25 cellular contexts compared by ENCODE assay signal in genomic region chr2:106843001-106843909, GRCh38. TPM values are rescaled to one million over a fixed set of nuclear protein-coding genes. Genes with fewer than 3 reads are reported as not detected.
A peak's percentile ranks its signal among the peaks of the same experiment; 100 is the strongest.
DNase-seq lines count a peak whose midpoint lies in the region; ATAC-seq and TF ChIP-seq lines count a peak whose summit lies in the region.
"Had no signal": no experiment of that assay in that cellular context is flagged by ENCODE, and none has a peak within 500 bp of the region (broad histone marks: within the 10 kb centered on the region; RNA-seq: fewer than 3 reads in every experiment).

No MANE protein-coding gene starts in this region.

- no peaks in the 10 kb centered on the region for H3K79me2 ChIP-seq in Karpas-422 (ENCODE audit: low read length)

- no peaks in the 10 kb centered on the region for H3K9me2 ChIP-seq in Karpas-422 (replicated peaks; ENCODE audit: insufficient read depth, low read length)

- intact Hi-C loops in ascending aorta (cut with DNase I), result no loop called here
- intact Hi-C loops in testis (cut with DNase I; ENCODE audit: low total_unique reads), result no loop called here

- no peak overlapping the region for H3K4me2 ChIP-seq in Karpas-422 (ENCODE audit: low read depth, low read length, poor library complexity, severe bottlenecking)
- H3K4me2 ChIP-seq: GM23338, PC-9 had no signal

- TF ChIP-seq POLR2A in testis (IDR thresholded peaks at IDR 0.05), result no peak

- H2AFZ ChIP-seq in Karpas-422 (ENCODE audit: low read length), result no peak overlapping the region
- H2AFZ ChIP-seq: GM23338, PC-9 had no signal

- H3K4me1 ChIP-seq in Karpas-422 (ENCODE audit: low read length) (peaks cover 63% of the 10 kb centered on the region), ascending aorta (peaks cover 23 to 64% of the 10 kb centered on the region in 2 donors), testis (peaks cover 43% of the 10 kb centered on the region)
- H3K4me1 ChIP-seq: Caco-2, SJSA1 had no signal

- no peak for ATAC-seq in omental fat pad (ENCODE audit: low FRiP score)
- ATAC-seq: CD8-positive, alpha-beta T cell; GM23338; HCT116 had no signal

- H3K9me3 ChIP-seq in Karpas-422 (ENCODE audit: low read length), result no peaks in the 10 kb centered on the region
- H3K9me3 ChIP-seq in ascending aorta, result no peaks in the 10 kb centered on the region
- H3K9me3 ChIP-seq in testis, result no peaks in the 10 kb centered on the region
- H3K9me3 ChIP-seq: Caco-2, SJSA1 had no signal

- H3K36me3 ChIP-seq in H7 (replicated peaks; ENCODE audit: control insufficient read depth, insufficient read depth, low read length) (no peaks in the 10 kb centered on the region), Karpas-422 (ENCODE audit: insufficient read depth, low read length) (no peaks in the 10 kb centered on the region), ascending aorta (peaks cover 15 to 16% of the 10 kb centered on the region in 2 donors), testis (ENCODE audit: low read depth, missing control alignments) (no peaks in the 10 kb centered on the region)
- H3K36me3 ChIP-seq: SJSA1 had no signal

- TF ChIP-seq CTCF in ascending aorta (IDR thresholded peaks at IDR 0.05) (no peak), testis (IDR thresholded peaks at IDR 0.05) (no peak), omental fat pad (IDR thresholded peaks at IDR 0.05) (no peak)

- DNase-seq in H7, result peak; percentile 27
- DNase-seq in Karpas-422, result peak; percentile 2
- DNase-seq in ascending aorta (ENCODE audit: low spot score in 2 of 2), result no peak
- no peak for DNase-seq in testis
- no peak for DNase-seq in ecto neural progenitor cell (ENCODE audit: low spot score)
- no peak for DNase-seq in omental fat pad (ENCODE audit: low spot score)
- no peak for DNase-seq in HPDE6-E6E7 (ENCODE audit: extremely low spot score)
- no peak for DNase-seq in NAMALWA (ENCODE audit: low spot score)
- DNase-seq: Caco-2; CD8-positive, alpha-beta T cell; MV-4-11; NCI-H1436; NCI-H187; NCI-H2081 treated with DMSO at 0.1 percent for 48 hours; NCI-H446 treated with DMSO at 0.1 percent for 48 hours; NCI-H526; NCI-H82; PC-9; Right ventricle myocardium superior had no signal

- H3K4me3 ChIP-seq in H7 (ENCODE audit: insufficient read depth, low read depth, low read length) (no peak overlapping the region), Karpas-422 (ENCODE audit: low read length) (no peak overlapping the region), ascending aorta (no peak overlapping the region), testis (no peak overlapping the region)
- H3K4me3 ChIP-seq: GM23338, PC-9, SJSA1 had no signal

- no peaks in the 10 kb centered on the region for H3K27me3 ChIP-seq in H7 (ENCODE audit: control insufficient read depth, insufficient read depth, low read length)
- H3K27me3 ChIP-seq in Karpas-422 (ENCODE audit: low read length), result no peaks in the 10 kb centered on the region
- H3K27me3 ChIP-seq in ascending aorta, result no peaks in the 10 kb centered on the region
- no peaks in the 10 kb centered on the region for H3K27me3 ChIP-seq in testis
- H3K27me3 ChIP-seq: SJSA1 had no signal

- 74 to 82% methylated on average over 21 to 63 of the region's 63 CpGs for WGBS in testis, 2 donors

- H3K9ac ChIP-seq in Karpas-422 (ENCODE audit: low read length), result no peak overlapping the region

- H3K27ac ChIP-seq in Karpas-422 (ENCODE audit: low read length) (no peak overlapping the region), ascending aorta (peak overlapping the region; percentile 75 to 78), testis (peak overlapping the region; percentile 28 to 39)
- H3K27ac ChIP-seq: HL-60, PC-9, SJSA1 had no signal

- no peaks in the 10 kb centered on the region for H4K20me1 ChIP-seq in Karpas-422 (ENCODE audit: insufficient read depth, low read depth, low read length)

RNA-seq across cellular contexts. Expression of gene ST6GAL2, which starts 42.7 kb away (rescaled TPM):
- 13.1 and 14.3 TPM in 2 replicates for total RNA-seq in H7 (2014; rRNA removed; shearing (Covaris generic))
- 0.47 and 0.82 TPM in 2 replicates for total RNA-seq in Karpas-422 (2014; rRNA removed; shearing (Covaris generic); ENCODE audit: low replicate concordance)
- total RNA-seq in ascending aorta (55.5 TPM), testis (10 to 100 TPM; 83.8 to 95.6 TPM), omental fat pad (1 to 10 TPM in 1 of 4 donors, under 1 TPM in 3; 0.13 to 1.7 (median 0.57) TPM)
- 14.3 TPM for polyA plus RNA-seq in testis (ENCODE audit: insufficient read depth, low read depth, low replicate concordance)
- total RNA-seq: Caco-2; CD8-positive, alpha-beta T cell; HT-29; LHCN-M2; PC-9; Right ventricle myocardium superior; SJSA1 had no signal

Comparison
In these comparisons a context has a peak if more than half of its experiments do, and no peak if none do; other contexts are left out.
1. DNase-seq: peak in H7 (single experiment) and Karpas-422 (single experiment); none in ascending aorta (0 of 2), testis (single experiment), ecto neural progenitor cell (single experiment), omental fat pad (single experiment), HPDE6-E6E7 (single experiment) and NAMALWA (single experiment).